In the genomic region with DNA sequence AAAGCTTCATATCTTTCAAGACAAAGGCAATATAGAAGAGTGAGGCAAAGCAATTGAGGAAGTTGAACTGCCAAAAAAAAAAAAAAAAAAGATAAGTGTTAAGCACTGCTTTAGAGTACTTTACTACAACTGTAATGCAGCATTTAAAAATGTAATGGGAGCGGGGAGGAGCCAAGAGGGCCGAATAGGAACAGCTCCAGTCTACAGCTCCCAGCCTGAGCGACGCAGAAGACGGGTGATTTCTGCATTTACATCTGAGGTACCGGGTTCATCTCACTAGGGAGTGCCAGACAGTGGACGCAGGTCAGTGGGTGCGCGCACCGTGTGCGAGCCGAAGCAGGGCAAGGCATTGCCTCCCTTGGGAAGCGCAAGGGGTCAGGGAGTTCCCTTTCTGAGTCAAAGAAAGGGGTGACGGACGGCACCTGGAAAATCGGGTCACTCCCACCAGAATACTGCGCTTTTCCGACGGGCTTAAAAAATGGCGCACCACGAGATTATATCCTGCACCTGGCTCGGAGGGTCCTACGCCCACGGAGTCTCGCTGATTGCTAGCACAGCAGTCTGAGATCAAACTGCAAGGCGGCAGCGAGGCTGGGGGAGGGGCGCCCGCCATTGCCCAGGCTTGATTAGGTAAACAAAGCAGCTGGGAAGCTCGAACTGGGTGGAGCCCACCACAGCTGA, we compare ENCODE assay signal across 1 cellular context.
TF ChIP-seq lines count a peak whose summit lies in the region.
"Not testable (repeated sequence)": the region's sequence is repeated elsewhere in the genome, so short reads cannot be mapped to it uniquely, and the experiment has no call there.

No MANE protein-coding gene starts in this region.

TF ChIP-seq in K562, 482 proteins besides CTCF, POLR2A, EP300 and RAD21 (continues in another document):
- TF ChIP-seq CXXC5 (CRISPR knock-in tag; IDR thresholded peaks at IDR 0.05) (peak; percentile 54; the same call in 1 of the 2 replicates), SUPT5H (IDR thresholded peaks at IDR 0.05) (0 out of 2 replicates have a peak, but pooled peaks have one; percentile 37), ARID1B (IDR thresholded peaks at IDR 0.05) (0 out of 2 replicates have a peak, but pooled peaks have one; percentile 36), SMARCA4 (IDR thresholded peaks at IDR 0.05) (0 out of 2 replicates have a peak, but pooled peaks have one; percentile 56), CBFA2T3 (IDR thresholded peaks at IDR 0.05) (peak; percentile 2; the same call in 1 of the 2 replicates), BCOR (IDR thresholded peaks at IDR 0.05) (peak; percentile 41; the same call in 1 of the 2 replicates), L3MBTL2 (IDR thresholded peaks at IDR 0.05) (peak; percentile 57; the same call in 1 of the 2 replicates), NRF1 (conservative IDR thresholded peaks at IDR 0.05 in 1 of 2, IDR thresholded peaks at IDR 0.05 in 1 of 2) (peak; percentile 67 to 74), ZNF384 (IDR thresholded peaks at IDR 0.05; ENCODE audit: low read depth, low read length) (peak; percentile 90), KLF13 (tag; IDR thresholded peaks at IDR 0.05; ENCODE audit: borderline replicate concordance, low read depth) (0 out of 2 replicates have a peak, but pooled peaks have one; percentile 34), FOXA3 (CRISPR knock-in tag; conservative IDR thresholded peaks at IDR 0.05 in 1 of 2, IDR thresholded peaks at IDR 0.05 in 1 of 2) (peak in 1 of 2 experiments; percentile 59; a peak in 2 of 4 replicates), CTBP1 (IDR thresholded peaks at IDR 0.05; ENCODE audit: borderline replicate concordance) (peak; percentile 55; the same call in 1 of the 2 replicates), SOX6 (IDR thresholded peaks at IDR 0.05) (peak; percentile 68), SMAD4 (CRISPR knock-in tag; conservative IDR thresholded peaks at IDR 0.05) (peak; percentile 52; the same call in 1 of the 2 replicates), ATF1 (tag; IDR thresholded peaks at IDR 0.05) (peak; percentile 39), NCOA6 (IDR thresholded peaks at IDR 0.05) (peak; percentile 55; the same call in 1 of the 2 replicates), ATF7 (IDR thresholded peaks at IDR 0.05) (peak; percentile 30; the same call in 1 of the 2 replicates), TAF9B (IDR thresholded peaks at IDR 0.05; ENCODE audit: partially characterized antibody) (peak; percentile 30), EP400 (IDR thresholded peaks at IDR 0.05) (peak; percentile 58), TFAP4 (CRISPR knock-in tag; IDR thresholded peaks at IDR 0.05; ENCODE audit: borderline replicate concordance) (peak; percentile 49; the same call in 1 of the 2 replicates), SMARCE1 (IDR thresholded peaks at IDR 0.05) (peak; percentile 37; the same call in 1 of the 2 replicates), NFIC (IDR thresholded peaks at IDR 0.05) (peak; percentile 25; the same call in 1 of the 2 replicates), FOXK2 (conservative IDR thresholded peaks at IDR 0.05 in 1 of 2, IDR thresholded peaks at IDR 0.05 in 1 of 2; ENCODE audit: low read depth in 2 of 2) (0 out of 4 replicates have a peak, but pooled peaks of 1 of the 2 experiments have one; percentile 32)
- TF ChIP-seq, protein P1, sequence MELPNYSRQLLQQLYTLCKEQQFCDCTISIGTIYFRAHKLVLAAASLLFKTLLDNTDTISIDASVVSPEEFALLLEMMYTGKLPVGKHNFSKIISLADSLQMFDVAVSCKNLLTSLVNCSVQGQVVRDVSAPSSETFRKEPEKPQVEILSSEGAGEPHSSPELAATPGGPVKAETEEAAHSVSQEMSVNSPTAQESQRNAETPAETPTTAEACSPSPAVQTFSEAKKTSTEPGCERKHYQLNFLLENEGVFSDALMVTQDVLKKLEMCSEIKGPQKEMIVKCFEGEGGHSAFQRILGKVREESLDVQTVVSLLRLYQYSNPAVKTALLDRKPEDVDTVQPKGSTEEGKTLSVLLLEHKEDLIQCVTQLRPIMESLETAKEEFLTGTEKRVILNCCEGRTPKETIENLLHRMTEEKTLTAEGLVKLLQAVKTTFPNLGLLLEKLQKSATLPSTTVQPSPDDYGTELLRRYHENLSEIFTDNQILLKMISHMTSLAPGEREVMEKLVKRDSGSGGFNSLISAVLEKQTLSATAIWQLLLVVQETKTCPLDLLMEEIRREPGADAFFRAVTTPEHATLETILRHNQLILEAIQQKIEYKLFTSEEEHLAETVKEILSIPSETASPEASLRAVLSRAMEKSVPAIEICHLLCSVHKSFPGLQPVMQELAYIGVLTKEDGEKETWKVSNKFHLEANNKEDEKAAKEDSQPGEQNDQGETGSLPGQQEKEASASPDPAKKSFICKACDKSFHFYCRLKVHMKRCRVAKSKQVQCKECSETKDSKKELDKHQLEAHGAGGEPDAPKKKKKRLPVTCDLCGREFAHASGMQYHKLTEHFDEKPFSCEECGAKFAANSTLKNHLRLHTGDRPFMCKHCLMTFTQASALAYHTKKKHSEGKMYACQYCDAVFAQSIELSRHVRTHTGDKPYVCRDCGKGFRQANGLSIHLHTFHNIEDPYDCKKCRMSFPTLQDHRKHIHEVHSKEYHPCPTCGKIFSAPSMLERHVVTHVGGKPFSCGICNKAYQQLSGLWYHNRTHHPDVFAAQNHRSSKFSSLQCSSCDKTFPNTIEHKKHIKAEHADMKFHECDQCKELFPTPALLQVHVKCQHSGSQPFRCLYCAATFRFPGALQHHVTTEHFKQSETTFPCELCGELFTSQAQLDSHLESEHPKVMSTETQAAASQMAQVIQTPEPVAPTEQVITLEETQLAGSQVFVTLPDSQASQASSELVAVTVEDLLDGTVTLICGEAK (IDR thresholded peaks at IDR 0.05), result 0 out of 2 replicates have a peak, but pooled peaks have one; percentile 23
- TF ChIP-seq, protein P1 (CRISPR knock-in tag; IDR thresholded peaks at IDR 0.05), result not testable (repeated sequence)
- TF ChIP-seq ATF1 (CRISPR knock-in tag; IDR thresholded peaks at IDR 0.05), result not testable (repeated sequence)
- TF ChIP-seq, protein P2, sequence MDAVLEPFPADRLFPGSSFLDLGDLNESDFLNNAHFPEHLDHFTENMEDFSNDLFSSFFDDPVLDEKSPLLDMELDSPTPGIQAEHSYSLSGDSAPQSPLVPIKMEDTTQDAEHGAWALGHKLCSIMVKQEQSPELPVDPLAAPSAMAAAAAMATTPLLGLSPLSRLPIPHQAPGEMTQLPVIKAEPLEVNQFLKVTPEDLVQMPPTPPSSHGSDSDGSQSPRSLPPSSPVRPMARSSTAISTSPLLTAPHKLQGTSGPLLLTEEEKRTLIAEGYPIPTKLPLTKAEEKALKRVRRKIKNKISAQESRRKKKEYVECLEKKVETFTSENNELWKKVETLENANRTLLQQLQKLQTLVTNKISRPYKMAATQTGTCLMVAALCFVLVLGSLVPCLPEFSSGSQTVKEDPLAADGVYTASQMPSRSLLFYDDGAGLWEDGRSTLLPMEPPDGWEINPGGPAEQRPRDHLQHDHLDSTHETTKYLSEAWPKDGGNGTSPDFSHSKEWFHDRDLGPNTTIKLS (IDR thresholded peaks at IDR 0.05; ENCODE audit: borderline replicate concordance, low read depth), result peak; percentile 44; the same call in 1 of the 2 replicates
- TF ChIP-seq, protein P3, sequence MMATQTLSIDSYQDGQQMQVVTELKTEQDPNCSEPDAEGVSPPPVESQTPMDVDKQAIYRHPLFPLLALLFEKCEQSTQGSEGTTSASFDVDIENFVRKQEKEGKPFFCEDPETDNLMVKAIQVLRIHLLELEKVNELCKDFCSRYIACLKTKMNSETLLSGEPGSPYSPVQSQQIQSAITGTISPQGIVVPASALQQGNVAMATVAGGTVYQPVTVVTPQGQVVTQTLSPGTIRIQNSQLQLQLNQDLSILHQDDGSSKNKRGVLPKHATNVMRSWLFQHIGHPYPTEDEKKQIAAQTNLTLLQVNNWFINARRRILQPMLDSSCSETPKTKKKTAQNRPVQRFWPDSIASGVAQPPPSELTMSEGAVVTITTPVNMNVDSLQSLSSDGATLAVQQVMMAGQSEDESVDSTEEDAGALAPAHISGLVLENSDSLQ (IDR thresholded peaks at IDR 0.05), result peak; percentile 30; the same call in 1 of the 2 replicates
